Comparison of ENCODE assay signal across 21 cellular contexts in the genomic region with DNA sequence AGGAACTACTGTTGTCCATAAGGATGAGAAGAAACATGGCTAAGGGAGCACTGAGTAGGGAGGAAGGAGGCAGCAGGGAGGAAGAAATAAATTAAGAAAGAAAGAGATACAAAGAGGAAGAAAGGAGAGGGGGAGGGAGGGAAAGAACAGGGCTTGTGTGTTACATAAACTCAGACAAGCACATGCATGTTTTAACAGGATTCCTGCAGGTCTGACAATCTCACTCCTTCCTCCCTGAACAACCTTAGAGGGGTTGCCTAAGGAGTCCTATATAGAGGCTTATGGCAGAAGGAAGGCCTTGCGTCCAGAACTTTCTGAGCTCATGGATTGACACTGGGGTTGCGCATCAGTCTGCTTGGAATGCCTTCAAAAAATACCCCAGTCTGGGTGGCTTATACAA. TPM values are rescaled to one million over a fixed set of nuclear protein-coding genes. Genes with fewer than 3 reads are reported as not detected.
DNase-seq lines count a peak whose midpoint lies in the region; ATAC-seq, FAIRE-seq and TF ChIP-seq lines count a peak whose summit lies in the region.
"Had no signal": no experiment of that assay in that cellular context is flagged by ENCODE, and none has a peak within 500 bp of the region (broad histone marks: within the 10 kb centered on the region; RNA-seq: fewer than 3 reads in every experiment).

No MANE protein-coding gene starts in this region.

- no peak for TF ChIP-seq CTCF in MCF 10A (IDR thresholded peaks at IDR 0.05; ENCODE audit: unreplicated experiment)
- TF ChIP-seq CTCF in breast epithelium (IDR thresholded peaks at IDR 0.05), result no peak
- TF ChIP-seq CTCF in bronchial epithelial cell (IDR thresholded peaks at IDR 0.05; ENCODE audit: insufficient read depth, low read length, severe bottlenecking), result no peak
- TF ChIP-seq CTCF in foreskin keratinocyte (conservative IDR thresholded peaks at IDR 0.05), result no peak
- no peak for TF ChIP-seq CTCF in neural progenitor cell (IDR thresholded peaks at IDR 0.05)

- no peak overlapping the region for H3K4me3 ChIP-seq in breast epithelium
- H3K4me3 ChIP-seq in bronchial epithelial cell (ENCODE audit: low read depth, low read length), result no peak overlapping the region
- H3K4me3 ChIP-seq in neural progenitor cell, result no peak overlapping the region
- H3K4me3 ChIP-seq: A549 had no signal

- H2AFZ ChIP-seq in neural progenitor cell (replicated peaks), result no peak overlapping the region

- peak; percentile 56 for DNase-seq in MCF 10A (ENCODE audit: unreplicated experiment)
- no peak for DNase-seq in breast epithelium (ENCODE audit: low spot score in 2 of 2)
- DNase-seq in bronchial epithelial cell (ENCODE audit: low read depth), result peak; percentile 83
- DNase-seq in foreskin keratinocyte, result peak; percentile 54 to 72
- DNase-seq in neural progenitor cell (ENCODE audit: low spot score), result no peak
- no peak for DNase-seq in HEK293T (ENCODE audit: extremely low spot score)
- DNase-seq in stimulated activated CD4-positive, alpha-beta T cell treated with anti-CD3 and anti-CD28 coated beads, Interleukin-2, amount 100 ng/mL, for 24 hours, result no peak
- DNase-seq: AML-193; CD4-positive, alpha-beta memory T cell; DMS153; DMS79; GDM1; H9 had no signal

- no TSS peak for BruUV-seq in MCF 10A (replicated peaks; lab: Mats Ljungman, UMichigan)

- H3K27ac Mint-ChIP-seq in MCF 10A (ENCODE audit: low read depth, unreplicated experiment) (no peak overlapping the region), neural progenitor cell (no peak overlapping the region)
- H3K27ac Mint-ChIP-seq: H9 had no signal

- H3K27me3 Mint-ChIP-seq in MCF 10A (ENCODE audit: insufficient read depth, unreplicated experiment) (peaks cover 19% of the 10 kb centered on the region), neural progenitor cell (ENCODE audit: insufficient read depth, low read depth) (peaks cover 16% of the 10 kb centered on the region)

- no peak overlapping the region for H3K4me2 ChIP-seq in neural progenitor cell
- H3K4me2 ChIP-seq: A549 had no signal

- ATAC-seq in foreskin keratinocyte, result peak; percentile 14
- ATAC-seq in HG03196 (IDR thresholded peaks at IDR 0.05; ENCODE audit: unreplicated experiment), result no peak
- ATAC-seq: A549 had no signal

- H3K36me3 ChIP-seq in breast epithelium, result no peaks in the 10 kb centered on the region
- no peaks in the 10 kb centered on the region for H3K36me3 ChIP-seq in bronchial epithelial cell (ENCODE audit: control insufficient read depth, insufficient read depth, low read length)
- no peaks in the 10 kb centered on the region for H3K36me3 ChIP-seq in neural progenitor cell

- H3K27me3 ChIP-seq in breast epithelium (peaks cover 0 to 12% of the 10 kb centered on the region in 2 donors), bronchial epithelial cell (ENCODE audit: control insufficient read depth, insufficient read depth, low read length) (peaks cover 3% of the 10 kb centered on the region), foreskin keratinocyte (peaks cover 12% of the 10 kb centered on the region), neural progenitor cell (peaks cover 16% of the 10 kb centered on the region)

- H3K27ac ChIP-seq in breast epithelium, result no peak overlapping the region
- no peak overlapping the region for H3K27ac ChIP-seq in foreskin keratinocyte
- no peak overlapping the region for H3K27ac ChIP-seq in neural progenitor cell
- H3K27ac ChIP-seq: 22Rv1, A549, C4-2B had no signal

- intact Hi-C loops in MCF 10A (cut with micrococcal nuclease) (no loop called here), breast epithelium (cut with DNase I; ENCODE audit: low total_unique reads) (no loop called here)

- no peaks in the 10 kb centered on the region for H4K20me1 ChIP-seq in neural progenitor cell (ENCODE audit: low read depth)

- H3K4me1 Mint-ChIP-seq in MCF 10A (ENCODE audit: insufficient read depth, unreplicated experiment) (peaks cover 6% of the 10 kb centered on the region), neural progenitor cell (peaks cover 58% of the 10 kb centered on the region)

- peaks cover 9% of the 10 kb centered on the region for H3F3A ChIP-seq in neural progenitor cell (ENCODE audit: low read depth)

- H3K9ac ChIP-seq in neural progenitor cell, result no peak overlapping the region

- H3K9me3 ChIP-seq in breast epithelium (no peaks in the 10 kb centered on the region), neural progenitor cell (ENCODE audit: low read depth) (no peaks in the 10 kb centered on the region)
- H3K9me3 ChIP-seq: A549 had no signal

- H3K79me2 ChIP-seq in neural progenitor cell (ENCODE audit: low read depth), result no peaks in the 10 kb centered on the region

- H3K4me1 ChIP-seq in breast epithelium, result no peaks in the 10 kb centered on the region
- peaks cover 16% of the 10 kb centered on the region for H3K4me1 ChIP-seq in foreskin keratinocyte
- H3K4me1 ChIP-seq in neural progenitor cell, result peaks cover 24% of the 10 kb centered on the region
- H3K4me1 ChIP-seq: A549 had no signal

- POLR2A ChIA-PET in MCF 10A (lab: Yijun Ruan, JAX) (no interaction called here), HEK293T (lab: Yijun Ruan, JAX) (no interaction called here)

- H3K4me3 Mint-ChIP-seq in MCF 10A (ENCODE audit: unreplicated experiment) (no peak overlapping the region), neural progenitor cell (peak overlapping the region; percentile 46)
- H3K4me3 Mint-ChIP-seq: CD4-positive, alpha-beta memory T cell; H9 had no signal

- H3K36me3 Mint-ChIP-seq in MCF 10A (ENCODE audit: insufficient read depth, unreplicated experiment) (no peaks in the 10 kb centered on the region), neural progenitor cell (no peaks in the 10 kb centered on the region)
- H3K36me3 Mint-ChIP-seq: CD4-positive, alpha-beta memory T cell had no signal

- H3K9me3 Mint-ChIP-seq in MCF 10A (ENCODE audit: unreplicated experiment) (no peaks in the 10 kb centered on the region), neural progenitor cell (no peaks in the 10 kb centered on the region)
- H3K9me3 Mint-ChIP-seq: H9 had no signal

- CTCF ChIA-PET in MCF 10A (lab: Yijun Ruan, JAX) (interaction anchor here (1.2 to 1.3 kb wide), 2 partner anchors 9 to 134 kb away, joined by 3 to 5 read pairs; no protein-coding TSS in a partner anchor), HEK293T (lab: Yijun Ruan, JAX) (no interaction called here)

- no peak for TF ChIP-seq POLR2A in breast epithelium (IDR thresholded peaks at IDR 0.05)

- FAIRE-seq in bronchial epithelial cell (lab: Jason Lieb, UNC), result no peak
- FAIRE-seq: A549, GM19239, H1 had no signal

TF ChIP-seq in HEK293T, 16 proteins besides CTCF, POLR2A, EP300 and RAD21:
- no peak for TF ChIP-seq LEF1 (IDR thresholded peaks at IDR 0.05; ENCODE audit: borderline replicate concordance)
- no peak for TF ChIP-seq SP1 (IDR thresholded peaks at IDR 0.05)
- TF ChIP-seq SUZ12 (IDR thresholded peaks at IDR 0.05), result no peak
- no peak for TF ChIP-seq ARNT (IDR thresholded peaks at IDR 0.05)
- no peak for TF ChIP-seq TARDBP (IDR thresholded peaks at IDR 0.05)
- no peak for TF ChIP-seq ZNF384 (IDR thresholded peaks at IDR 0.05)
- TF ChIP-seq L3MBTL2 (conservative IDR thresholded peaks at IDR 0.05), result no peak
- no peak for TF ChIP-seq FOXM1 (IDR thresholded peaks at IDR 0.05; ENCODE audit: borderline replicate concordance)
- no peak for TF ChIP-seq BHLHE40 (IDR thresholded peaks at IDR 0.05; ENCODE audit: borderline replicate concordance)
- TF ChIP-seq CTBP1 (IDR thresholded peaks at IDR 0.05; ENCODE audit: borderline replicate concordance), result no peak
- TF ChIP-seq HDGF (IDR thresholded peaks at IDR 0.05; ENCODE audit: borderline replicate concordance), result no peak
- no peak for TF ChIP-seq PKNOX1 (IDR thresholded peaks at IDR 0.05)
- no peak for TF ChIP-seq NFRKB (IDR thresholded peaks at IDR 0.05)
- no peak for TF ChIP-seq FOXA1 (IDR thresholded peaks at IDR 0.05)
- no peak for TF ChIP-seq FOXK2 (IDR thresholded peaks at IDR 0.05)
- TF ChIP-seq ELF4 (IDR thresholded peaks at IDR 0.05), result no peak

RNA-seq across cellular contexts. Expression of gene KCNIP1, which starts 4.2 kb away (rescaled TPM):
- total RNA-seq in MCF 10A (2022), result not detected in 2 replicates
- total RNA-seq in breast epithelium, result 1 to 10 TPM in 2 of 3 donors, not detected in 1; 1.0 to 1.6 TPM
- under 0.01 TPM in 1 of 2 replicates, not detected in the other for total RNA-seq in bronchial epithelial cell
- not detected in 2 replicates for total RNA-seq in foreskin keratinocyte
- not detected in 2 replicates for polyA plus RNA-seq in foreskin keratinocyte
- 2.4 and 2.8 TPM in 2 replicates for total RNA-seq in neural progenitor cell (ENCODE audit: low replicate concordance)
- total RNA-seq: CD4-positive, alpha-beta memory T cell; HT1080 had no signal
- polyA plus RNA-seq: A549; BJ; CD4-positive, alpha-beta memory T cell had no signal

Comparison
In these comparisons a context has a peak if more than half of its experiments do, and no peak if none do; other contexts are left out.
1. DNase-seq: peak in MCF 10A (single experiment), bronchial epithelial cell (single experiment) and foreskin keratinocyte (2 of 2); none in breast epithelium (0 of 2), neural progenitor cell (single experiment), HEK293T (single experiment) and stimulated activated CD4-positive, alpha-beta T cell treated with anti-CD3 and anti-CD28 coated beads, Interleukin-2, amount 100 ng/mL, for 24 hours (0 of 2).